ENCODE assay signal across 31 cellular contexts in genomic region chr2:5094192-5094591, GRCh38.
"Had no signal": no experiment of that assay in that cellular context is flagged by ENCODE, and none has a peak within 500 bp of the region (broad histone marks: within the 10 kb centered on the region; RNA-seq: fewer than 3 reads in every experiment).

No MANE protein-coding gene starts in this region.

- ATAC-seq: activated naive CD4-positive, alpha-beta T cell treated with anti-CD3 and anti-CD28 coated beads, Interleukin-2, amount 50 U/mL, for 72 hours; activated naive CD8-positive, alpha-beta T cell treated with anti-CD3 and anti-CD28 coated beads, Interleukin-2, amount 50 U/mL, for 24 hours; activated T-cell treated with anti-CD3 and anti-CD28 coated beads, Interleukin-2, amount 50 U/mL, for 4 hours; activated T-cell treated with anti-CD3 and anti-CD28 coated beads, Interleukin-2, amount 50 U/mL, for 72 hours; activated T-helper 17 cell treated with anti-CD3 and anti-CD28 coated beads, Interleukin-2, amount 50 U/mL, for 72 hours; body of pancreas had no signal

- H3K27ac ChIP-seq: adrenal gland, ascending aorta, body of pancreas, brain microvascular endothelial cell, breast epithelium, cardiac muscle cell had no signal

- H3K9me3 ChIP-seq: adrenal gland, ascending aorta, body of pancreas had no signal

- H3K27me3 ChIP-seq: adrenal gland, ascending aorta, body of pancreas, brain microvascular endothelial cell, breast epithelium, cardiac muscle cell had no signal

- DNase-seq: activated effector memory CD4-positive, alpha-beta T cell treated with anti-CD3 and anti-CD28 coated beads, Interleukin-2, amount 50 U/mL, for 16 hours; activated effector memory CD4-positive, alpha-beta T cell treated with Interleukin-2 at 50 U/mL for 16 hours; activated gamma-delta T cell; activated gamma-delta T cell treated with Interleukin-2 at 50 U/mL for 16 hours; activated naive CD4-positive, alpha-beta T cell; activated naive CD4-positive, alpha-beta T cell treated with anti-CD3 and anti-CD28 coated beads for 36 hours; activated naive CD4-positive, alpha-beta T cell treated with anti-CD3 and anti-CD28 coated beads, Interleukin-2, amount 10 ng/mL, durations not matched to agents 7 days and 5 days; activated naive CD4-positive, alpha-beta T cell treated with anti-CD3 and anti-CD28 coated beads, Interleukin-2, amount 50 U/mL, for 16 hours; activated naive CD4-positive, alpha-beta T cell treated with Interleukin-2 at 50 U/mL for 16 hours; activated naive CD8-positive, alpha-beta T cell treated with anti-CD3 and anti-CD28 coated beads for 36 hours; activated naive CD8-positive, alpha-beta T cell treated with anti-CD3 and anti-CD28 coated beads, Interleukin-2, amount 10 ng/mL, durations not matched to agents 7 days and 5 days; activated naive CD8-positive, alpha-beta T cell treated with anti-CD3 and anti-CD28 coated beads, Interleukin-2, amount 50 U/mL, for 24 hours; activated T-cell treated with anti-CD3 and anti-CD28 coated beads, Interleukin-2, amount 50 U/mL, for 24 hours; activated T-cell treated with anti-CD3 and anti-CD28 coated beads, Interleukin-2, amount 50 U/mL, for 4 hours; activated T-cell treated with anti-CD3 and anti-CD28 coated beads, Interleukin-2, amount 50 U/mL, for 48 hours; activated T-cell treated with anti-CD3 and anti-CD28 coated beads, Interleukin-2, amount 50 U/mL, for 72 hours; adrenal gland; amniotic stem cell; amygdala; anterior cingulate cortex; aorta; body of pancreas; brain microvascular endothelial cell; caudate nucleus; central memory CD4-positive, alpha-beta T cell; cerebellar nuclear complex had no signal

- H3K4me1 ChIP-seq: adrenal gland, ascending aorta, body of pancreas, breast epithelium had no signal

- H3K36me3 ChIP-seq: adrenal gland, ascending aorta, brain microvascular endothelial cell, breast epithelium, cardiac muscle cell had no signal

- H3K4me3 ChIP-seq: adrenal gland, ascending aorta, body of pancreas, breast epithelium, cardiac muscle cell had no signal
